ENCODE assay signal across 22 cellular contexts in the genomic region with DNA sequence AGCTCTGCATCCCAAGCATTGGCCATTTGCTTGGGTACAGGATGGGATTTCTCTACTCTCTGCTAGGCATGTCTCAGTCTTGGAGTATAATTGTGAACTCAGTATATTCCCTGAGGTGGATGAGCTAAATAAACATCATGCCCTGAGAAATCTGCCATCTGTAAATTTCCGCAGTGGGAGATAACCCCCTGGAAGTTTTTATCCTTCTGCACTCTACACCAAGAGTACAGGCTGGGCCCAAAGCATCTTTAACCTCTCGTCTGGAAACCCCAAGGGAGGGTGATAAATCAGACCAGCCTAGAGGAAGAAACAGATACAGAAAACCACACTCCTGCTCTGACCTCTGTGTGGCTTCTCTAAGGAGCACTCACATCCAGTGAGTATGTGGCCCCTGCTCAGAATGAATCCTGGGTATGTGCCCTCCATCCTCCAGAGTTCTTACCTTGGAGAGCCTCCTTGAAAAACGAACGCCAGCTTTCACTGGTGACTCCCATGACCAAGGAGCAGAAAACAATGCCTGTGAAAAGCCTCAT. TPM values are rescaled to one million over a fixed set of nuclear protein-coding genes. Genes with fewer than 3 reads are reported as not detected.
"Had no signal": no experiment of that assay in that cellular context is flagged by ENCODE, and none has a peak within 500 bp of the region (broad histone marks: within the 10 kb centered on the region; RNA-seq: fewer than 3 reads in every experiment).

No MANE protein-coding gene starts in this region.

- H3K4me3 Mint-ChIP-seq: activated naive CD8-positive, alpha-beta T cell treated with anti-CD3 and anti-CD28 coated beads for 36 hours; nephron; stimulated activated naive CD8-positive, alpha-beta T cell treated with anti-CD3 and anti-CD28 coated beads, Interleukin-15, amount 100 ng/mL, for 72 hours; T-helper 2 cell treated with Interferon-gamma antibody and Interleukin-4, amounts not matched to agents 5 μg/mL and 100 μg/mL, for 36 hours had no signal

- ATAC-seq: foreskin keratinocyte; left colon; stimulated activated naive CD8-positive, alpha-beta T cell treated with anti-CD3 and anti-CD28 coated beads, Interleukin-15, amount 100 ng/mL, for 72 hours had no signal

- H3K36me3 Mint-ChIP-seq: activated naive CD8-positive, alpha-beta T cell treated with anti-CD3 and anti-CD28 coated beads for 36 hours had no signal

- H3K4me1 Mint-ChIP-seq: activated naive CD8-positive, alpha-beta T cell treated with anti-CD3 and anti-CD28 coated beads for 36 hours; nephron; stimulated activated naive CD8-positive, alpha-beta T cell treated with anti-CD3 and anti-CD28 coated beads, Interleukin-15, amount 100 ng/mL, for 72 hours had no signal

- H3K27ac Mint-ChIP-seq: activated naive CD8-positive, alpha-beta T cell treated with anti-CD3 and anti-CD28 coated beads for 36 hours; nephron; stimulated activated naive CD8-positive, alpha-beta T cell treated with anti-CD3 and anti-CD28 coated beads, Interleukin-15, amount 100 ng/mL, for 72 hours; T-helper 2 cell treated with Interferon-gamma antibody and Interleukin-4, amounts not matched to agents 5 μg/mL and 100 μg/mL, for 36 hours had no signal

- DNase-seq: activated CD4-positive, alpha-beta T cell treated with anti-CD3 and anti-CD28 coated beads, Interleukin-2, amount 50 U/mL, for 4 hours; activated naive CD8-positive, alpha-beta T cell treated with anti-CD3 and anti-CD28 coated beads for 36 hours; activated T-cell treated with anti-CD3 and anti-CD28 coated beads for 4 hours; amniotic stem cell; foreskin keratinocyte; left colon; midbrain; occipital lobe; small intestine; stimulated activated CD4-positive, alpha-beta T cell treated with anti-CD3 and anti-CD28 coated beads, Interleukin-4, amount 100 ng/mL, for 1 hour; stimulated activated naive CD8-positive, alpha-beta T cell treated with anti-CD3 and anti-CD28 coated beads, Interleukin-15, amount 100 ng/mL, for 72 hours; transverse colon had no signal

- H3K9me3 ChIP-seq: suprapubic skin, transverse colon, vagina had no signal

- H3K9me3 Mint-ChIP-seq: activated naive CD8-positive, alpha-beta T cell treated with anti-CD3 and anti-CD28 coated beads for 36 hours; nephron; stimulated activated naive CD8-positive, alpha-beta T cell treated with anti-CD3 and anti-CD28 coated beads, Interleukin-15, amount 100 ng/mL, for 72 hours; T-helper 2 cell treated with Interferon-gamma antibody and Interleukin-4, amounts not matched to agents 5 μg/mL and 100 μg/mL, for 36 hours had no signal

- H3K27me3 ChIP-seq: vagina had no signal

- FAIRE-seq: small intestine, TTC549 had no signal

- H3K4me2 ChIP-seq: hepatocyte had no signal

- H3K79me2 ChIP-seq: hepatocyte had no signal

- H3K4me3 ChIP-seq: cardiac muscle cell, hepatocyte, suprapubic skin, transverse colon, vagina had no signal

- H2AFZ ChIP-seq: hepatocyte had no signal

- H3K27ac ChIP-seq: cardiac muscle cell, epithelial cell of prostate, foreskin keratinocyte, hepatocyte, suprapubic skin, transverse colon, vagina had no signal

- H3K36me3 ChIP-seq: cardiac muscle cell, suprapubic skin, transverse colon, vagina had no signal

- H3K4me1 ChIP-seq: foreskin keratinocyte, suprapubic skin, transverse colon, vagina had no signal

RNA-seq across cellular contexts. Expression of a gene that starts 1.1 kb away (rescaled TPM):
- total RNA-seq: activated naive CD8-positive, alpha-beta T cell treated with anti-CD3 and anti-CD28 coated beads for 36 hours; cardiac muscle cell; dermis microvascular lymphatic vessel endothelial cell; foreskin keratinocyte; left colon; lung microvascular endothelial cell; occipital lobe; transverse colon had no signal
- polyA plus RNA-seq: foreskin keratinocyte had no signal

RNA-seq across cellular contexts. Expression of a gene that starts 13.0 kb away (rescaled TPM):
- total RNA-seq: activated naive CD8-positive, alpha-beta T cell treated with anti-CD3 and anti-CD28 coated beads for 36 hours; cardiac muscle cell; dermis microvascular lymphatic vessel endothelial cell; foreskin keratinocyte; lung microvascular endothelial cell had no signal

RNA-seq across cellular contexts. Expression of a gene that starts 30.6 kb away (rescaled TPM):
- total RNA-seq: activated naive CD8-positive, alpha-beta T cell treated with anti-CD3 and anti-CD28 coated beads for 36 hours; cardiac muscle cell; dermis microvascular lymphatic vessel endothelial cell; lung microvascular endothelial cell; occipital lobe had no signal
